In the genomic region with DNA sequence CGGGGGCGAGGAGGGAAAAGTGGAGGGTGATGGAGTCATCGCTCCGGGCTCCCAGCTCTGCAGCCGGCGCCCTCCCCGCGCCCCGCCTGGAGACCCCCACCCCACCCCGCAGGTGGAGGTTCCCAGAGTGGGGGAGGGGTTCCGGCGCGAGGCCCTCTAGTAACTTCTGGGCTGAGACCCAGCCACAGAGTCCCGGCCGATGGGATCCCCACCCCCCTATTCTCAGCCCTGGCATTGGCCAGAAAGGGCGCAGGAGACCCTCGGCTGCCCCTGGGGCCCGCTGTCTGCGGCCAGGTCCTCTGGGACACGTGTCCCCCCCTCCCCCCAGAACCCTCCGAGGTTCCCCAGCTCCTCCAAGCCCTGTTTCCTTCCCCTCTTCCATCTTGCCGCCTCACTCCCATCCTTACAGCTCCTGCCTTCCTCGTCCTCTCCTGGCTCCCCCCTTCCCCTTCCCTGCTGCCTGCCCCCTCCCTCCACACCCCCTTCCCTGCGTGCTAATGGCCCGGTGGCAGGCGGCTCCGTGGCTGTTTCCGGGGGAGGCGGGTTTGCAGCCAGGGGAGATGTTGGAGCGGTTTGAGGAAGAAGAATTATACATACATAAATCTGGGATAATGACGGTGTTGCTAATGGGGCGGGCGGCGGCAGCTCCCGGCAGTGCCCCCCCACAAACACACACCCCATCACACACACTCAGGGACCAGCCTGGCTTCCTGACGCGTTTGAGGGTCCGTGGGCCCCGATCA, we compare ENCODE assay signal across 8 cellular contexts. TPM values are rescaled to one million over a fixed set of nuclear protein-coding genes. Genes with fewer than 3 reads are reported as not detected.
DNase-seq lines count a peak whose midpoint lies in the region; ATAC-seq and TF ChIP-seq lines count a peak whose summit lies in the region.
"Not testable (repeated sequence)": the region's sequence is repeated elsewhere in the genome, so short reads cannot be mapped to it uniquely, and the experiment has no call there.

No MANE protein-coding gene starts in this region.

- intact Hi-C loops in tibial artery (cut with DNase I; ENCODE audit: low total_unique reads), result not testable (repeated sequence)

- peak; percentile 62 for ATAC-seq in SK-N-SH treated with all-trans-retinoic acid at 6 μM for 48 hours

- peak overlapping the region; percentile 71 for H3K4me3 ChIP-seq in endodermal cell (ENCODE audit: low read length)
- peak overlapping the region; percentile 43 to 50 for H3K4me3 ChIP-seq in tibial artery

- H3K27ac ChIP-seq in endodermal cell (ENCODE audit: low read depth, low read length) (peak overlapping the region; percentile 93), layer of hippocampus (ENCODE audit: low read depth, low read length) (peak overlapping the region; percentile 27)
- H3K27ac ChIP-seq in tibial artery, result not testable (repeated sequence)

- TF ChIP-seq CTCF in endodermal cell (conservative IDR thresholded peaks at IDR 0.05); progenitor cell of endocrine pancreas (IDR thresholded peaks at IDR 0.05; ENCODE audit: unreplicated experiment); tibial artery (IDR thresholded peaks at IDR 0.05): not testable (repeated sequence)

- H3K4me3 Mint-ChIP-seq in endodermal cell (peak overlapping the region; percentile 58), progenitor cell of endocrine pancreas (ENCODE audit: low read depth) (peak overlapping the region; percentile 66)

- 0 to 12% methylated on average over 5 to 24 of the region's 39 CpGs for WGBS in endodermal cell (ENCODE audit: insufficient coverage in 1 of 2, insufficient read length in 1 of 2), 2 experiments

- not testable (repeated sequence) for H3K36me3 ChIP-seq in endodermal cell (ENCODE audit: control insufficient read depth, insufficient read depth, low read length); tibial artery

- H3K9ac ChIP-seq in endodermal cell (ENCODE audit: extremely low read depth, low read length, poor library complexity, severe bottlenecking), result peak overlapping the region; percentile 34

- H3K27me3 ChIP-seq in endodermal cell (ENCODE audit: control insufficient read depth, insufficient read depth, low read length, poor library complexity, severe bottlenecking); layer of hippocampus (ENCODE audit: control insufficient read depth, insufficient read depth, low read length): not testable (repeated sequence)
- peaks cover 0 to 39% of the 10 kb centered on the region in 2 donors for H3K27me3 ChIP-seq in tibial artery

- H3K27ac Mint-ChIP-seq in endodermal cell, result peak overlapping the region; percentile 74
- peak overlapping the region; percentile 45 for H3K27ac Mint-ChIP-seq in progenitor cell of endocrine pancreas

- not testable (repeated sequence) for H3K27me3 Mint-ChIP-seq in endodermal cell (ENCODE audit: insufficient read depth); progenitor cell of endocrine pancreas

- DNase-seq in DMS79 treated with DMSO at 0.1 percent for 48 hours (lab: John Stamatoyannopoulos, UW) (peak; percentile 47), NCI-H1105 treated with DMSO at 0.1 percent for 48 hours (lab: John Stamatoyannopoulos, UW) (peak; percentile 57), activated gamma-delta T cell treated with Interleukin-2 at 50 U/mL for 16 hours (peak; percentile 9), endodermal cell (peak; percentile 88), progenitor cell of endocrine pancreas (ENCODE audit: low spot score, unreplicated experiment) (peak; percentile 65)
- DNase-seq in tibial artery, result not testable (repeated sequence)

- not testable (repeated sequence) for H3K4me1 ChIP-seq in endodermal cell (ENCODE audit: control insufficient read depth, insufficient read depth, low read length)
- H3K4me1 ChIP-seq in tibial artery, result peaks cover 0 to 21% (median 15%) of the 10 kb centered on the region in 4 donors

- not testable (repeated sequence) for H3K4me1 Mint-ChIP-seq in endodermal cell; progenitor cell of endocrine pancreas (ENCODE audit: low read depth)

- not testable (repeated sequence) for H3K36me3 Mint-ChIP-seq in endodermal cell (ENCODE audit: low read depth); progenitor cell of endocrine pancreas (ENCODE audit: insufficient read depth)

- not testable (repeated sequence) for H3K9me3 ChIP-seq in endodermal cell (ENCODE audit: control insufficient read depth, low read length); tibial artery

- H3K9me3 Mint-ChIP-seq in endodermal cell; progenitor cell of endocrine pancreas (ENCODE audit: low read depth): not testable (repeated sequence)

RNA-seq across cellular contexts. Expression of a gene that starts 43.2 kb away (rescaled TPM):
- total RNA-seq in endodermal cell (10 to 100 TPM; 70.8 to 82.6 TPM), progenitor cell of endocrine pancreas (54.6 and 55.3 TPM in 2 replicates)
- polyA plus RNA-seq in endodermal cell (2013, experiment 1 of 2), result 61.7 TPM
- polyA plus RNA-seq in endodermal cell (2013, experiment 2 of 2), result 51.6 TPM
